Comparison of ENCODE assay signal across 33 cellular contexts in the genomic region with DNA sequence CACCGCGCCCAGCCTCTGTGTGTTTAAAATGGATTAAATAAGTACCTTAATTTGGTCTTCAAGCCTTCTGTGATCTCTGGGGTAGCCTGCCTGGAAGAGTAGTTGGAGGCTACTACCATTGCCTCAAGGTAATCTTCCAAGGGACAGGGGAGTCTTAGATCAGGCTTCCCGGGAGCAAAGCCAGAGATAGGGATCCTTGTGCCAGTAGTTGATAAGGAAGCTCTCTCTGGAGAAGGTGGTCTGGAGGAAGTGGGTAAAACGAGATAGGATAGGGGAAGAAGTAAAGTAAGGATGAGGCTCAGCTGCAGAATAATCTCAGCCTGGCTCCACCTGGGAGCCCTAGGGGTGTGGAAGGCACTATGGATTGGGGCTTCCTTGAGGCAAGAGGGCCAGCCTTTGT.
"Had no signal": no experiment of that assay in that cellular context is flagged by ENCODE, and none has a peak within 500 bp of the region (broad histone marks: within the 10 kb centered on the region; RNA-seq: fewer than 3 reads in every experiment).

No MANE protein-coding gene starts in this region.

- H3K36me3 Mint-ChIP-seq: activated naive CD4-positive, alpha-beta T cell treated with anti-CD3 and anti-CD28 coated beads, Interleukin-2, amount 50 U/mL, for 72 hours; activated naive CD8-positive, alpha-beta T cell treated with anti-CD3 and anti-CD28 coated beads, Interleukin-2, amount 10 ng/mL, durations not matched to agents 7 days and 5 days; brain had no signal

- H3K9me3 ChIP-seq: ascending aorta, breast epithelium, colonic mucosa had no signal

- H3K27me3 ChIP-seq: ascending aorta, breast epithelium, cardiac muscle cell, colonic mucosa, dorsolateral prefrontal cortex had no signal

- H3K4me1 ChIP-seq: ascending aorta, colonic mucosa had no signal

- H3K27ac ChIP-seq: ascending aorta, breast epithelium, cardiac muscle cell, colonic mucosa, dorsolateral prefrontal cortex, WERI-Rb-1 had no signal

- DNase-seq: activated B cell treated with CpG ODN at 0.5 μM for 24 hours; activated CD4-positive, alpha-beta T cell treated with anti-CD3 and anti-CD28 coated beads for 48 hours; activated CD4-positive, alpha-beta T cell treated with anti-CD3 and anti-CD28 coated beads, Interleukin-2, amount 50 U/mL, for 1 hour; activated CD4-positive, alpha-beta T cell treated with anti-CD3 and anti-CD28 coated beads, Interleukin-2, amount 50 U/mL, for 48 hours; activated CD8-positive, alpha-beta memory T cell treated with anti-CD3 and anti-CD28 coated beads for 24 hours; activated CD8-positive, alpha-beta T cell treated with anti-CD3 and anti-CD28 coated beads for 36 hours; activated effector memory CD4-positive, alpha-beta T cell treated with Interleukin-2 at 50 U/mL for 16 hours; activated gamma-delta T cell treated with Interleukin-2 at 50 U/mL for 16 hours; activated naive CD4-positive, alpha-beta T cell treated with anti-CD3 and anti-CD28 coated beads for 36 hours; activated naive CD8-positive, alpha-beta T cell treated with anti-CD3 and anti-CD28 coated beads, Interleukin-2, amount 10 ng/mL, durations not matched to agents 7 days and 5 days; activated T-cell treated with anti-CD3 and anti-CD28 coated beads, Interleukin-2, amount 50 U/mL, for 4 hours; central memory CD4-positive, alpha-beta T cell; cerebellar nuclear complex; colonic mucosa; dorsolateral prefrontal cortex; effector memory CD4-positive, alpha-beta T cell; endodermal cell; foreskin fibroblast; SW 1271; T-helper 1 cell; T-helper 17 cell; T1000; WERI-Rb-1 had no signal

- FAIRE-seq: frontal cortex had no signal

- H3K36me3 ChIP-seq: ascending aorta, breast epithelium, cardiac muscle cell, colonic mucosa, WERI-Rb-1 had no signal

- H3K4me3 Mint-ChIP-seq: activated B cell treated with CpG ODN at 0.5 μM for 24 hours; activated CD8-positive, alpha-beta T cell treated with anti-CD3 and anti-CD28 coated beads for 36 hours; activated naive CD4-positive, alpha-beta T cell treated with anti-CD3 and anti-CD28 coated beads for 36 hours; activated naive CD8-positive, alpha-beta T cell treated with anti-CD3 and anti-CD28 coated beads, Interleukin-2, amount 10 ng/mL, durations not matched to agents 7 days and 5 days; activated T-cell treated with anti-CD3 and anti-CD28 coated beads, Interleukin-2, amount 50 U/mL, for 4 hours; activated T-helper 17 cell treated with anti-CD3 and anti-CD28 coated beads, Interleukin-2, amount 50 U/mL, for 72 hours; brain; dendritic cell treated with granulocyte-macrophage colony-stimulating factor and Interleukin-4, amounts not matched to agents 40 ng/mL and 50 ng/mL, for 4 days; endodermal cell; T-helper 17 cell; T-helper 2 cell treated with Interferon-gamma antibody and Interleukin-4, amounts not matched to agents 5 μg/mL and 100 μg/mL, for 36 hours had no signal

- H3K27ac Mint-ChIP-seq: activated B cell treated with CpG ODN at 0.5 μM for 24 hours; activated CD8-positive, alpha-beta T cell treated with anti-CD3 and anti-CD28 coated beads for 36 hours; activated naive CD4-positive, alpha-beta T cell treated with anti-CD3 and anti-CD28 coated beads for 36 hours; activated naive CD4-positive, alpha-beta T cell treated with anti-CD3 and anti-CD28 coated beads, Interleukin-2, amount 50 U/mL, for 72 hours; activated naive CD8-positive, alpha-beta T cell treated with anti-CD3 and anti-CD28 coated beads, Interleukin-2, amount 10 ng/mL, durations not matched to agents 7 days and 5 days; activated T-helper 17 cell treated with anti-CD3 and anti-CD28 coated beads, Interleukin-2, amount 50 U/mL, for 72 hours; dendritic cell treated with granulocyte-macrophage colony-stimulating factor and Interleukin-4, amounts not matched to agents 40 ng/mL and 50 ng/mL, for 4 days; endodermal cell; T-helper 17 cell; T-helper 2 cell treated with Interferon-gamma antibody and Interleukin-4, amounts not matched to agents 5 μg/mL and 100 μg/mL, for 36 hours had no signal

- H3K4me1 Mint-ChIP-seq: activated T-helper 17 cell treated with anti-CD3 and anti-CD28 coated beads, Interleukin-2, amount 50 U/mL, for 72 hours; endodermal cell; T-helper 17 cell had no signal

- H3K4me3 ChIP-seq: ascending aorta, breast epithelium, cardiac muscle cell, colonic mucosa, dorsolateral prefrontal cortex had no signal

- H3K9me3 Mint-ChIP-seq: activated B cell treated with CpG ODN at 0.5 μM for 24 hours; activated CD8-positive, alpha-beta T cell treated with anti-CD3 and anti-CD28 coated beads for 36 hours; activated naive CD4-positive, alpha-beta T cell treated with anti-CD3 and anti-CD28 coated beads for 36 hours; activated naive CD4-positive, alpha-beta T cell treated with anti-CD3 and anti-CD28 coated beads, Interleukin-2, amount 50 U/mL, for 72 hours; activated naive CD8-positive, alpha-beta T cell treated with anti-CD3 and anti-CD28 coated beads, Interleukin-2, amount 10 ng/mL, durations not matched to agents 7 days and 5 days; activated T-cell treated with anti-CD3 and anti-CD28 coated beads, Interleukin-2, amount 50 U/mL, for 4 hours; activated T-helper 17 cell treated with anti-CD3 and anti-CD28 coated beads, Interleukin-2, amount 50 U/mL, for 72 hours; dendritic cell treated with granulocyte-macrophage colony-stimulating factor and Interleukin-4, amounts not matched to agents 40 ng/mL and 50 ng/mL, for 4 days; endodermal cell; T-helper 2 cell treated with Interferon-gamma antibody and Interleukin-4, amounts not matched to agents 5 μg/mL and 100 μg/mL, for 36 hours had no signal

- ATAC-seq: activated CD4-positive, CD25-positive, alpha-beta regulatory T cell treated with anti-CD3 and anti-CD28 coated beads, Interleukin-2, amount 50 U/mL, for 24 hours; activated CD8-positive, alpha-beta T cell treated with anti-CD3 and anti-CD28 coated beads for 36 hours; activated naive CD4-positive, alpha-beta T cell treated with anti-CD3 and anti-CD28 coated beads, Interleukin-2, amount 50 U/mL, for 72 hours; activated T-cell treated with anti-CD3 and anti-CD28 coated beads, Interleukin-2, amount 50 U/mL, for 4 hours; activated T-helper 17 cell treated with anti-CD3 and anti-CD28 coated beads, Interleukin-2, amount 50 U/mL, for 72 hours; T-helper 17 cell had no signal
